In the genomic region with DNA sequence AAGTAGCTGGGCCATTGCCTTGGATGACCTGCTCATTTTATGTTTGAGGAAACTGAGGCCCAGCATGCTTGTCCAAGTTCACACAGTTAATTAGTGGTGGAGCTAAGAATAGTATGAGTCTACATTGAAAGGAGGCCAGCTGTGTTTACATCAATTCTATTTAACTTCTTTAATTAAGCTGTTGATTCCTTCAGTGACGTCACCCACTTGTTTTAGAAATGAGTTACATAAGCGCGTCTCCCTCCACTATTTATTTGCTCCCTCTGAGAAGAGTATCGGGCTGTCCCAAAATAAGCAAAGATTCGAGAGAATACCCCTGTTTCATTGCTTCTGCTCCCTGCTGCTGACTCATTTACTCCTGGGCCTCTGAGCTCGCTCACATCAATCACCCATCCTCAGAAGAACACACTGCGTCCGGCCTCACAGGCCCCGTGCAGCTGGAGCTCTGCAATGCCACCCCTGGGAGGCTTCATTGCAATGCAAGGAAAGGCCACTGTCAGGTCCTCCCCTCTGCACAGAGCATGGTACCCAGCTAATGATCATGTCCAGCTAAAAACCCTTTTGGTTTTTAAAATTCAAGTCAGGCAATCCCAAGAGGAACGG, we compare ENCODE assay signal across 18 cellular contexts.
DNase-seq lines count a peak whose midpoint lies in the region; ATAC-seq and TF ChIP-seq lines count a peak whose summit lies in the region.
"Had no signal": no experiment of that assay in that cellular context is flagged by ENCODE, and none has a peak within 500 bp of the region (broad histone marks: within the 10 kb centered on the region; RNA-seq: fewer than 3 reads in every experiment).

No MANE protein-coding gene starts in this region.

- no peak for TF ChIP-seq EP300 in transverse colon (IDR thresholded peaks at IDR 0.05; ENCODE audit: low read depth)

- 66% methylated on average over 10 of the region's 10 CpGs for WGBS in hepatocyte (ENCODE audit: low lambda C conversion rate, missing lambda C conversion rate)
- 37 to 53% methylated on average over 3 to 10 of the region's 10 CpGs for WGBS in transverse colon (ENCODE audit: low coverage in 1 of 2), 2 donors

- H3K36me3 ChIP-seq in hepatocyte (replicated peaks; ENCODE audit: insufficient read depth, low read depth) (no peaks in the 10 kb centered on the region), transverse colon (no peaks in the 10 kb centered on the region)
- H3K36me3 ChIP-seq: gastrocnemius medialis, SJCRH30 had no signal

- no peak for ATAC-seq in HG02623 (IDR thresholded peaks at IDR 0.05; ENCODE audit: unreplicated experiment)
- ATAC-seq: activated naive CD4-positive, alpha-beta T cell treated with anti-CD3 and anti-CD28 coated beads, Interleukin-2, amount 50 U/mL, for 72 hours; activated T-cell treated with anti-CD3 and anti-CD28 coated beads, Interleukin-2, amount 50 U/mL, for 72 hours; naive thymus-derived CD8-positive, alpha-beta T cell; T-helper 17 cell; WTC11 had no signal

- H3K4me3 ChIP-seq in hepatocyte (no peak overlapping the region), transverse colon (no peak overlapping the region)
- H3K4me3 ChIP-seq: gastrocnemius medialis, SJCRH30 had no signal

- H3K9me2 ChIP-seq in hepatocyte (replicated peaks; ENCODE audit: insufficient read depth) = no peaks in the 10 kb centered on the region

- peak overlapping the region; percentile 89 for H3K27ac ChIP-seq in hepatocyte
- H3K27ac ChIP-seq in transverse colon = peak overlapping the region; percentile 67 to 78 (median 72)
- H3K27ac ChIP-seq: C4-2B, SJCRH30 had no signal

- no peaks in the 10 kb centered on the region for H3K9me3 ChIP-seq in hepatocyte (ENCODE audit: low read depth)
- H3K9me3 ChIP-seq in transverse colon = no peaks in the 10 kb centered on the region
- H3K9me3 ChIP-seq: gastrocnemius medialis, SJCRH30 had no signal

- intact Hi-C loops in transverse colon (cut with DNase I; ENCODE audit: low total_unique reads) = no loop called here

- H3K79me2 ChIP-seq in hepatocyte = no peaks in the 10 kb centered on the region

- H2AFZ ChIP-seq in hepatocyte = no peak overlapping the region

- DNase-seq in NCI-H1417 (lab: John Stamatoyannopoulos, UW) = peak in 2 of 3 experiments; percentile 51 to 75
- DNase-seq in NCI-H1417 treated with DMSO at 0.1 percent for 48 hours (lab: John Stamatoyannopoulos, UW) = no peak
- peak; percentile 79 for DNase-seq in SHP77 treated with DMSO at 0.1 percent for 48 hours (lab: John Stamatoyannopoulos, UW)
- peak; percentile 58 for DNase-seq in hepatocyte (ENCODE audit: low spot score)
- DNase-seq in transverse colon = peak; percentile 26
- no peak for DNase-seq in NCI-H1436 treated with DMSO at 0.1 percent for 48 hours (lab: John Stamatoyannopoulos, UW)
- DNase-seq in effector CD8-positive, alpha-beta T cell (lab: John Stamatoyannopoulos, UW) = no peak
- DNase-seq: activated T-cell treated with anti-CD3 and anti-CD28 coated beads, Interleukin-2, amount 50 U/mL, for 72 hours; DND-41; naive thymus-derived CD8-positive, alpha-beta T cell; NCI-H2029; SJCRH30; T-helper 17 cell had no signal

- H4K20me1 ChIP-seq in hepatocyte (ENCODE audit: insufficient read depth, poor library complexity, severe bottlenecking) = no peaks in the 10 kb centered on the region

- in situ Hi-C loops in transverse colon (cut with MboI; ENCODE audit: low pct_ligation_motif_present in 1 of 4, low pct_unique_long_range_greater_than_20kb in 1 of 4, low sequenced_read_pairs in 3 of 4) = no loop called here

- H3K4me2 ChIP-seq in hepatocyte = no peak overlapping the region

- no peak for TF ChIP-seq POLR2A in transverse colon (IDR thresholded peaks at IDR 0.05)

- peaks cover 31% of the 10 kb centered on the region for H3K4me1 ChIP-seq in hepatocyte (ENCODE audit: insufficient read depth)
- H3K4me1 ChIP-seq in transverse colon = peaks cover 4 to 30% (median 18%) of the 10 kb centered on the region in 4 donors
- H3K4me1 ChIP-seq: gastrocnemius medialis had no signal

- TF ChIP-seq CTCF in hepatocyte (IDR thresholded peaks at IDR 0.05; ENCODE audit: poor library complexity) = no peak
- no peak for TF ChIP-seq CTCF in transverse colon (IDR thresholded peaks at IDR 0.05)

- H3K27me3 ChIP-seq in hepatocyte (no peaks in the 10 kb centered on the region), transverse colon (no peaks in the 10 kb centered on the region)
- H3K27me3 ChIP-seq: gastrocnemius medialis, SJCRH30 had no signal

Comparison
In these comparisons a context has a peak if more than half of its experiments do, and no peak if none do; other contexts are left out.
1. DNase-seq: peak in NCI-H1417 (2 of 3), SHP77 treated with DMSO at 0.1 percent for 48 hours (single experiment), hepatocyte (single experiment) and transverse colon (single experiment); none in NCI-H1417 treated with DMSO at 0.1 percent for 48 hours (single experiment), NCI-H1436 treated with DMSO at 0.1 percent for 48 hours (single experiment) and effector CD8-positive, alpha-beta T cell (single experiment).